8 cellular contexts compared by ENCODE assay signal in genomic region chr16:74666425-74667214, GRCh38. TPM values are rescaled to one million over a fixed set of nuclear protein-coding genes. Genes with fewer than 3 reads are reported as not detected.
DNase-seq lines count a peak whose midpoint lies in the region; ATAC-seq, FAIRE-seq and TF ChIP-seq lines count a peak whose summit lies in the region.

A gene with protein sequence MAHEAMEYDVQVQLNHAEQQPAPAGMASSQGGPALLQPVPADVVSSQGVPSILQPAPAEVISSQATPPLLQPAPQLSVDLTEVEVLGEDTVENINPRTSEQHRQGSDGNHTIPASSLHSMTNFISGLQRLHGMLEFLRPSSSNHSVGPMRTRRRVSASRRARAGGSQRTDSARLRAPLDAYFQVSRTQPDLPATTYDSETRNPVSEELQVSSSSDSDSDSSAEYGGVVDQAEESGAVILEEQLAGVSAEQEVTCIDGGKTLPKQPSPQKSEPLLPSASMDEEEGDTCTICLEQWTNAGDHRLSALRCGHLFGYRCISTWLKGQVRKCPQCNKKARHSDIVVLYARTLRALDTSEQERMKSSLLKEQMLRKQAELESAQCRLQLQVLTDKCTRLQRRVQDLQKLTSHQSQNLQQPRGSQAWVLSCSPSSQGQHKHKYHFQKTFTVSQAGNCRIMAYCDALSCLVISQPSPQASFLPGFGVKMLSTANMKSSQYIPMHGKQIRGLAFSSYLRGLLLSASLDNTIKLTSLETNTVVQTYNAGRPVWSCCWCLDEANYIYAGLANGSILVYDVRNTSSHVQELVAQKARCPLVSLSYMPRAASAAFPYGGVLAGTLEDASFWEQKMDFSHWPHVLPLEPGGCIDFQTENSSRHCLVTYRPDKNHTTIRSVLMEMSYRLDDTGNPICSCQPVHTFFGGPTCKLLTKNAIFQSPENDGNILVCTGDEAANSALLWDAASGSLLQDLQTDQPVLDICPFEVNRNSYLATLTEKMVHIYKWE (minus strand): TSS chr16:74666877. CDS start chr16:74661449, 5,428 bp downstream.

- 1% methylated on average over 60 of the region's 63 CpGs for WGBS in smooth muscle cell (ENCODE audit: low lambda C conversion rate)

- H3K27me3 ChIP-seq in WERI-Rb-1 (ENCODE audit: insufficient read depth, low read depth, severe bottlenecking) (no peaks in the 10 kb centered on the region), bronchial epithelial cell (ENCODE audit: control insufficient read depth, insufficient read depth, low read length) (no peaks in the 10 kb centered on the region), smooth muscle cell (ENCODE audit: low read depth) (no peaks in the 10 kb centered on the region)

- peak; percentile 100 for ATAC-seq in GM18873 (IDR thresholded peaks at IDR 0.05; ENCODE audit: low FRiP score, unreplicated experiment)
- peak; percentile 100 for ATAC-seq in HG03139 (IDR thresholded peaks at IDR 0.05; ENCODE audit: unreplicated experiment)

- TF ChIP-seq CTCF in WERI-Rb-1 (IDR thresholded peaks at IDR 0.05; ENCODE audit: low read depth, low read length) (no peak), bronchial epithelial cell (IDR thresholded peaks at IDR 0.05; ENCODE audit: insufficient read depth, low read length, severe bottlenecking) (no peak), smooth muscle cell (IDR thresholded peaks at IDR 0.05; ENCODE audit: borderline replicate concordance, insufficient read depth, poor library complexity, severe bottlenecking) (no peak)

- peak within 1 kb of the TSS; percentile 88 for H3K4me3 ChIP-seq in WERI-Rb-1 (ENCODE audit: low read depth, low read length)
- peak within 1 kb of the TSS; percentile 99 for H3K4me3 ChIP-seq in bronchial epithelial cell (ENCODE audit: low read depth, low read length)
- H3K4me3 ChIP-seq in smooth muscle cell: peak within 1 kb of the TSS; percentile 92

- H3K9me3 ChIP-seq in WERI-Rb-1 (ENCODE audit: severe bottlenecking) (peaks cover 13% of the 10 kb centered on the region), smooth muscle cell (replicated peaks; ENCODE audit: low read depth) (no peaks in the 10 kb centered on the region)

- peaks cover 18% of the 10 kb centered on the region for H4K20me1 ChIP-seq in smooth muscle cell (ENCODE audit: low read depth)

- FAIRE-seq in bronchial epithelial cell (lab: Jason Lieb, UNC): no peak

- in situ Hi-C loops in ACHN (cut with HindIII; ENCODE audit: low pct_ligation_motif_present, low pct_unique_long_range_greater_than_20kb, low sequenced_read_pairs): no loop called here

- peak within 1 kb of the TSS; percentile 98 for H3K4me2 ChIP-seq in smooth muscle cell

- H3K27ac ChIP-seq in WERI-Rb-1 (peak within 1 kb of the TSS; percentile 90), smooth muscle cell (ENCODE audit: low read depth) (peak within 1 kb of the TSS; percentile 62)

- peaks cover 6% of the 10 kb centered on the region for H3K4me1 ChIP-seq in smooth muscle cell (ENCODE audit: low read depth)

- peaks cover 42% of the 10 kb centered on the region for H3K79me2 ChIP-seq in smooth muscle cell (ENCODE audit: low read depth)

- peak; percentile 100 for DNase-seq in ACHN
- DNase-seq in NCI-H2227 (lab: John Stamatoyannopoulos, UW; ENCODE audit: unreplicated experiment): peak; percentile 96
- DNase-seq in WERI-Rb-1: peak; percentile 97
- DNase-seq in bronchial epithelial cell (ENCODE audit: low read depth): peak; percentile 97
- peak; percentile 100 for DNase-seq in iPS-NIHi7 (ENCODE audit: extremely low spot score)
- DNase-seq in smooth muscle cell (lab: John Stamatoyannopoulos, UW; ENCODE audit: unreplicated experiment): peak; percentile 73

- H3F3A ChIP-seq in smooth muscle cell (ENCODE audit: low read depth): peaks cover 4% of the 10 kb centered on the region

- H3K9ac ChIP-seq in smooth muscle cell (ENCODE audit: low read depth): peak within 1 kb of the TSS; percentile 89

- H3K36me3 ChIP-seq in WERI-Rb-1 (peaks cover 40% of the 10 kb centered on the region), bronchial epithelial cell (ENCODE audit: control insufficient read depth, insufficient read depth, low read length) (peaks cover 8% of the 10 kb centered on the region), smooth muscle cell (ENCODE audit: low read depth) (peaks cover 4% of the 10 kb centered on the region)

- H2AFZ ChIP-seq in smooth muscle cell (ENCODE audit: low read depth): peak within 1 kb of the TSS; percentile 97

RNA-seq across cellular contexts. Expression of the gene that starts here (rescaled TPM):
- total RNA-seq in bronchial epithelial cell (11.6 and 13.7 TPM in 2 replicates), smooth muscle cell (12.8 and 13.9 TPM in 2 replicates)
- polyA plus RNA-seq in smooth muscle cell: 8.4 and 10.0 TPM in 2 replicates

Comparison
In these comparisons a context has a peak if more than half of its experiments do, and no peak if none do; other contexts are left out.
1. Peak in every context shown above with its lines: DNase-seq, ATAC-seq, H3K4me3 ChIP-seq and H3K27ac ChIP-seq.